Comparison of ENCODE assay signal across 17 cellular contexts in the genomic region with DNA sequence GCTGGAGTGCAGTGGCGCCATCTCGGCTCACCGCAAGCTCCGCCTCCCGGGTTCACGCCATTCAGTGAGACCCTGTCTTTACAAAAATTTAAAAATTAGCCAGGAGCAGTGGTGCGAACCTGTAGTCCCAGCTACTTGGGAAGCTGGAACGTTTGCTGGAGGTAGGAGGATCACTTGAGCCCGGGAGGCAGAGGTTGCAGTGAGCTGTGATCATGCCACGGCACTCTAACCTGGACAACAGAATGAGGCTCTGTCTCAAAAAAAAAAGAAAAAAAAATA. TPM values are rescaled to one million over a fixed set of nuclear protein-coding genes. Genes with fewer than 3 reads are reported as not detected.
DNase-seq lines count a peak whose midpoint lies in the region; ATAC-seq, FAIRE-seq and TF ChIP-seq lines count a peak whose summit lies in the region.
"Had no signal": no experiment of that assay in that cellular context is flagged by ENCODE, and none has a peak within 500 bp of the region (broad histone marks: within the 10 kb centered on the region; RNA-seq: fewer than 3 reads in every experiment).

No MANE protein-coding gene starts in this region.

- TF ChIP-seq EP300 in suprapubic skin (IDR thresholded peaks at IDR 0.05), result no peak

- no peaks in the 10 kb centered on the region for H3K36me3 Mint-ChIP-seq in astrocyte (ENCODE audit: low read depth, unreplicated experiment)
- H3K36me3 Mint-ChIP-seq in naive thymus-derived CD8-positive, alpha-beta T cell, result no peaks in the 10 kb centered on the region

- H4K8ac ChIP-seq in mesenchymal stem cell (ENCODE audit: low read length), result no peak overlapping the region

- H3K14ac ChIP-seq in mesenchymal stem cell (ENCODE audit: low read length in 2 of 2), result no peak overlapping the region

- no peak overlapping the region for H3K4me3 Mint-ChIP-seq in astrocyte (ENCODE audit: unreplicated experiment)
- H3K4me3 Mint-ChIP-seq in naive thymus-derived CD8-positive, alpha-beta T cell, result no peak overlapping the region
- H3K4me3 Mint-ChIP-seq: activated CD4-positive, alpha-beta T cell treated with anti-CD3 and anti-CD28 coated beads, Interleukin-2, amount 10 ng/mL, durations not matched to agents 7 days and 5 days; nephron had no signal

- H3K4me1 Mint-ChIP-seq in astrocyte (ENCODE audit: low read depth, unreplicated experiment), result peaks cover 25% of the 10 kb centered on the region
- peaks cover 0 to 6% (median 3%) of the 10 kb centered on the region in 4 donors for H3K4me1 Mint-ChIP-seq in naive thymus-derived CD8-positive, alpha-beta T cell

- H3K36me3 ChIP-seq in HUES6 (ENCODE audit: control insufficient read depth, insufficient read depth, low read length), result no peaks in the 10 kb centered on the region
- H3K36me3 ChIP-seq in astrocyte (ENCODE audit: insufficient read depth, low read length), result no peaks in the 10 kb centered on the region
- no peaks in the 10 kb centered on the region for H3K36me3 ChIP-seq in mesenchymal stem cell (ENCODE audit: control insufficient read depth in 1 of 2, insufficient read depth in 2 of 2, low read depth in 1 of 2, low read length in 2 of 2)
- H3K36me3 ChIP-seq in testis (ENCODE audit: low read depth, missing control alignments), result no peaks in the 10 kb centered on the region
- no peaks in the 10 kb centered on the region for H3K36me3 ChIP-seq in suprapubic skin
- H3K36me3 ChIP-seq: BLaER1 had no signal

- H3K18ac ChIP-seq in mesenchymal stem cell (ENCODE audit: low read depth in 1 of 2, low read length in 2 of 2), result peak overlapping the region; percentile 8 to 63

- H3K27me3 ChIP-seq in HUES6 (ENCODE audit: control insufficient read depth, insufficient read depth, low read length) (no peaks in the 10 kb centered on the region), astrocyte (ENCODE audit: insufficient read depth, low read length) (no peaks in the 10 kb centered on the region), mesenchymal stem cell (ENCODE audit: control insufficient read depth in 1 of 2, insufficient read depth in 1 of 2, low read length in 2 of 2) (no peaks in the 10 kb centered on the region), testis (no peaks in the 10 kb centered on the region), suprapubic skin (no peaks in the 10 kb centered on the region)
- H3K27me3 ChIP-seq: BLaER1 had no signal

- H2BK15ac ChIP-seq in mesenchymal stem cell (ENCODE audit: low read depth, poor library complexity, severe bottlenecking), result no peak overlapping the region

- no peaks in the 10 kb centered on the region for H3K27me3 Mint-ChIP-seq in astrocyte (ENCODE audit: low read depth, unreplicated experiment)
- no peaks in the 10 kb centered on the region for H3K27me3 Mint-ChIP-seq in naive thymus-derived CD8-positive, alpha-beta T cell
- H3K27me3 Mint-ChIP-seq: activated CD4-positive, alpha-beta T cell treated with anti-CD3 and anti-CD28 coated beads, Interleukin-2, amount 10 ng/mL, durations not matched to agents 7 days and 5 days had no signal

- intact Hi-C loops in testis (cut with DNase I; ENCODE audit: low total_unique reads), result no loop called here

- no peak overlapping the region for H4K91ac ChIP-seq in mesenchymal stem cell (ENCODE audit: low read length)

- H3K27ac ChIP-seq in HUES6 (ENCODE audit: low read depth, low read length), result peak overlapping the region; percentile 35; the same call in 1 of the 2 replicates
- H3K27ac ChIP-seq in astrocyte (ENCODE audit: low read depth, low read length), result peak overlapping the region; percentile 86
- H3K27ac ChIP-seq in mesenchymal stem cell (ENCODE audit: low read length, poor library complexity, severe bottlenecking), result peak overlapping the region; percentile 89
- peak overlapping the region; percentile 67 to 87 for H3K27ac ChIP-seq in testis
- H3K27ac ChIP-seq in suprapubic skin, result no peak overlapping the region
- H3K27ac ChIP-seq: BLaER1 had no signal

- peak overlapping the region; percentile 83 for H2BK5ac ChIP-seq in mesenchymal stem cell (ENCODE audit: low read depth, low read length, poor library complexity, severe bottlenecking)

- no peak for TF ChIP-seq POLR2A in testis (IDR thresholded peaks at IDR 0.05)
- TF ChIP-seq POLR2A in suprapubic skin (IDR thresholded peaks at IDR 0.05), result no peak

- H3K4me3 ChIP-seq in HUES6 (ENCODE audit: low read depth, low read length) (no peak overlapping the region), astrocyte (ENCODE audit: insufficient read depth, low read depth, low read length) (no peak overlapping the region), mesenchymal stem cell (ENCODE audit: insufficient read depth in 1 of 2, low read depth in 1 of 2, low read length in 2 of 2) (no peak overlapping the region), testis (no peak overlapping the region), suprapubic skin (no peak overlapping the region)
- H3K4me3 ChIP-seq: BLaER1 had no signal

- no peak overlapping the region for H3K27ac Mint-ChIP-seq in astrocyte (ENCODE audit: unreplicated experiment)
- H3K27ac Mint-ChIP-seq in naive thymus-derived CD8-positive, alpha-beta T cell, result no peak overlapping the region
- H3K27ac Mint-ChIP-seq: activated CD4-positive, alpha-beta T cell treated with anti-CD3 and anti-CD28 coated beads, Interleukin-2, amount 10 ng/mL, durations not matched to agents 7 days and 5 days; nephron had no signal

- H3K9me3 ChIP-seq in HUES6 (ENCODE audit: control insufficient read depth, insufficient read depth, low read depth, low read length), result no peaks in the 10 kb centered on the region
- H3K9me3 ChIP-seq in astrocyte (ENCODE audit: insufficient read depth, low read depth, low read length), result no peaks in the 10 kb centered on the region
- no peaks in the 10 kb centered on the region for H3K9me3 ChIP-seq in mesenchymal stem cell (ENCODE audit: control insufficient read depth, low read length)
- H3K9me3 ChIP-seq in testis, result no peaks in the 10 kb centered on the region
- no peaks in the 10 kb centered on the region for H3K9me3 ChIP-seq in suprapubic skin
- H3K9me3 ChIP-seq: BLaER1 had no signal

- no peaks in the 10 kb centered on the region for H3K9me3 Mint-ChIP-seq in astrocyte (ENCODE audit: unreplicated experiment)
- no peaks in the 10 kb centered on the region for H3K9me3 Mint-ChIP-seq in naive thymus-derived CD8-positive, alpha-beta T cell
- H3K9me3 Mint-ChIP-seq: activated CD4-positive, alpha-beta T cell treated with anti-CD3 and anti-CD28 coated beads, Interleukin-2, amount 10 ng/mL, durations not matched to agents 7 days and 5 days; nephron had no signal

- H2AK5ac ChIP-seq in mesenchymal stem cell (ENCODE audit: low read length, severe bottlenecking), result peak overlapping the region; percentile 46

- no peak for DNase-seq in astrocyte (ENCODE audit: low read depth)
- DNase-seq in mesenchymal stem cell, result no peak
- no peak for DNase-seq in testis
- DNase-seq in retina, result no peak
- DNase-seq in suprapubic skin (ENCODE audit: low spot score in 2 of 2), result no peak
- no peak for DNase-seq in naive thymus-derived CD8-positive, alpha-beta T cell
- DNase-seq: activated CD4-positive, alpha-beta T cell treated with anti-CD3 and anti-CD28 coated beads, Interleukin-2, amount 10 ng/mL, durations not matched to agents 7 days and 5 days; activated CD8-positive, alpha-beta memory T cell treated with anti-CD3 and anti-CD28 coated beads, Interleukin-2, amount 50 U/mL, for 48 hours; activated gamma-delta T cell; foreskin fibroblast; H7; stimulated activated CD4-positive, alpha-beta T cell treated with anti-CD3 and anti-CD28 coated beads, Interleukin-2, amount 100 ng/mL, for 24 hours had no signal

- H4K20me1 ChIP-seq in astrocyte (ENCODE audit: insufficient read depth, low read length), result no peaks in the 10 kb centered on the region
- H4K20me1 ChIP-seq: BLaER1 had no signal

- ATAC-seq in naive thymus-derived CD8-positive, alpha-beta T cell, result no peak

- 96% methylated on average over 9 of the region's 10 CpGs for WGBS in mesenchymal stem cell
- WGBS in testis, 2 donors, result 85 to 89% methylated on average over 10 of the region's 10 CpGs
- 93% methylated on average over 10 of the region's 10 CpGs for WGBS in suprapubic skin

- peak overlapping the region; percentile 50 for H2BK120ac ChIP-seq in mesenchymal stem cell (ENCODE audit: low read depth, low read length)

- H3K79me2 ChIP-seq in astrocyte (ENCODE audit: insufficient read depth, low read length), result no peaks in the 10 kb centered on the region

- TF ChIP-seq CTCF in astrocyte (IDR thresholded peaks at IDR 0.05; ENCODE audit: insufficient read depth, low read depth, low read length) (no peak), testis (IDR thresholded peaks at IDR 0.05) (no peak), suprapubic skin (IDR thresholded peaks at IDR 0.05) (no peak)

- peak overlapping the region in 1 of 2 experiments; percentile 59 for H2BK12ac ChIP-seq in mesenchymal stem cell (ENCODE audit: low read length in 2 of 2)

- FAIRE-seq in astrocyte (lab: Jason Lieb, UNC), result no peak
- FAIRE-seq: colon had no signal

- peaks cover 33% of the 10 kb centered on the region for H3K4me1 ChIP-seq in HUES6 (ENCODE audit: control insufficient read depth, insufficient read depth, low read length)
- peaks cover 18% of the 10 kb centered on the region for H3K4me1 ChIP-seq in astrocyte (ENCODE audit: insufficient read depth, low read length)
- peaks cover 40% of the 10 kb centered on the region for H3K4me1 ChIP-seq in mesenchymal stem cell (ENCODE audit: control insufficient read depth, insufficient read depth, low read depth, low read length)
- H3K4me1 ChIP-seq in testis, result peaks cover 46% of the 10 kb centered on the region
- H3K4me1 ChIP-seq in suprapubic skin, result peaks cover 38% of the 10 kb centered on the region

- H3K4ac ChIP-seq in mesenchymal stem cell (ENCODE audit: low read depth in 1 of 2, low read length in 2 of 2), result no peak overlapping the region

- POLR2A ChIA-PET in naive thymus-derived CD8-positive, alpha-beta T cell (lab: Charles Lee), result interaction anchor here (0.7 kb wide), 1 partner anchor 16 kb away, joined by 3 read pairs; no protein-coding TSS in a partner anchor

- H3K9ac ChIP-seq in HUES6 (ENCODE audit: low read length), result no peak overlapping the region
- H3K9ac ChIP-seq in astrocyte (ENCODE audit: low read length), result peak overlapping the region; percentile 59
- H3K9ac ChIP-seq in mesenchymal stem cell (ENCODE audit: low read length), result peak overlapping the region; percentile 66
- H3K9ac ChIP-seq: BLaER1 had no signal

- H2AFZ ChIP-seq in astrocyte (ENCODE audit: low read depth, low read length) (no peak overlapping the region), mesenchymal stem cell (ENCODE audit: low read depth, low read length) (no peak overlapping the region)

- H3K23ac ChIP-seq in mesenchymal stem cell (ENCODE audit: low read length in 2 of 2), result no peak overlapping the region

- peak overlapping the region; percentile 81 for H3K4me2 ChIP-seq in astrocyte (ENCODE audit: low read length)
- no peak overlapping the region for H3K4me2 ChIP-seq in mesenchymal stem cell (ENCODE audit: low read length, poor library complexity, severe bottlenecking)
- H3K4me2 ChIP-seq: BLaER1 had no signal

- H3K79me1 ChIP-seq in mesenchymal stem cell (replicated peaks; ENCODE audit: low read length, poor library complexity, severe bottlenecking), result peaks cover 5% of the 10 kb centered on the region

RNA-seq across cellular contexts. Expression of gene PARD6B, which starts 5.7 kb away (rescaled TPM):
- total RNA-seq in astrocyte (10.1 and 13.1 TPM in 2 replicates), testis (10 to 100 TPM; 15.4 to 17.0 TPM), suprapubic skin (10 to 100 TPM in 1 of 4 donors, 1 to 10 TPM in 3; 7.6 to 10.3 (median 8.4) TPM)
- polyA plus RNA-seq in mesenchymal stem cell (2013, experiment 1 of 2), result 2.3 TPM
- polyA plus RNA-seq in mesenchymal stem cell (2013, experiment 2 of 2), result 2.5 TPM
- 3.8 TPM for polyA plus RNA-seq in testis (ENCODE audit: insufficient read depth, low read depth, low replicate concordance)
- 10 to 100 TPM in 1 of 2 experiments, 1 to 10 TPM in 1; 9.4 to 12.0 TPM for total RNA-seq in naive thymus-derived CD8-positive, alpha-beta T cell
- 1 to 10 TPM in 2 of 3 donors, under 1 TPM in 1; 0.49 to 2.0 (median 1.4) TPM for polyA plus RNA-seq in naive thymus-derived CD8-positive, alpha-beta T cell

RNA-seq across cellular contexts. Expression of gene RIPOR3, which starts 34.3 kb away (rescaled TPM):
- total RNA-seq in astrocyte (0.29 and 0.39 TPM in 2 replicates), testis (10 to 100 TPM; 22.1 to 26.9 TPM), suprapubic skin (10 to 100 TPM in 1 of 4 donors, 1 to 10 TPM in 3; 3.3 to 10.1 (median 5.3) TPM)
- 45.9 TPM for polyA plus RNA-seq in mesenchymal stem cell (2013, experiment 1 of 2)
- 43.6 TPM for polyA plus RNA-seq in mesenchymal stem cell (2013, experiment 2 of 2)
- polyA plus RNA-seq in testis (ENCODE audit: insufficient read depth, low read depth, low replicate concordance), result 11.3 TPM
- total RNA-seq in naive thymus-derived CD8-positive, alpha-beta T cell, result not detected
- polyA plus RNA-seq in naive thymus-derived CD8-positive, alpha-beta T cell, result 1 to 10 TPM in 1 of 3 donors, under 1 TPM in 2; 0.53 to 2.4 (median 0.98) TPM
- total RNA-seq: activated CD4-positive, alpha-beta T cell treated with anti-CD3 and anti-CD28 coated beads, Interleukin-2, amount 10 ng/mL, durations not matched to agents 7 days and 5 days; LHCN-M2 had no signal
